ENCODE assay signal across 22 cellular contexts in genomic region chr11:65583589-65583988, GRCh38. TPM values are rescaled to one million over a fixed set of nuclear protein-coding genes. Genes with fewer than 3 reads are reported as not detected.
DNase-seq lines count a peak whose midpoint lies in the region; ATAC-seq and TF ChIP-seq lines count a peak whose summit lies in the region.
"Had no signal": no experiment of that assay in that cellular context is flagged by ENCODE, and none has a peak within 500 bp of the region (broad histone marks: within the 10 kb centered on the region; RNA-seq: fewer than 3 reads in every experiment).

No MANE protein-coding gene starts in this region.

- POLR2A ChIA-PET in RWPE1 (lab: Yijun Ruan, JAX; ENCODE audit: low non-redundant PET) = no interaction called here

- TF ChIP-seq EP300 in esophagus muscularis mucosa (IDR thresholded peaks at IDR 0.05) = no peak

- peaks cover 40% of the 10 kb centered on the region for H3K4me1 Mint-ChIP-seq in T-helper 1 cell treated with Interleukin-12 subunit alpha and Interleukin-12 subunit beta and Interleukin-4 antibody, amounts not matched to agents 30 μg/mL and 1 μg/mL, for 36 hours (ENCODE audit: low read depth)

- no peaks in the 10 kb centered on the region for H3K27me3 ChIP-seq in esophagus muscularis mucosa
- no peaks in the 10 kb centered on the region for H3K27me3 ChIP-seq in psoas muscle (ENCODE audit: insufficient read depth in 3 of 3, low read length in 2 of 3)
- H3K27me3 ChIP-seq: upper lobe of left lung had no signal

- no peaks in the 10 kb centered on the region for H3K9me3 Mint-ChIP-seq in T-helper 1 cell treated with Interleukin-12 subunit alpha and Interleukin-12 subunit beta and Interleukin-4 antibody, amounts not matched to agents 30 μg/mL and 1 μg/mL, for 36 hours
- H3K9me3 Mint-ChIP-seq: nephron progenitor cell, WTC11 had no signal

- H3K4me3 ChIP-seq in esophagus muscularis mucosa (no peak overlapping the region), psoas muscle (no peak overlapping the region)
- H3K4me3 ChIP-seq: upper lobe of left lung had no signal

- no peak overlapping the region for H3K4me3 Mint-ChIP-seq in T-helper 1 cell treated with Interleukin-12 subunit alpha and Interleukin-12 subunit beta and Interleukin-4 antibody, amounts not matched to agents 30 μg/mL and 1 μg/mL, for 36 hours
- H3K4me3 Mint-ChIP-seq: nephron progenitor cell had no signal

- no peak for TF ChIP-seq POLR2A in esophagus muscularis mucosa (IDR thresholded peaks at IDR 0.05; ENCODE audit: low read depth)

- intact Hi-C loops in esophagus muscularis mucosa (cut with DNase I) (no loop called here), psoas muscle (cut with DNase I) (no loop called here)

- peak overlapping the region; percentile 44 for H3K27ac Mint-ChIP-seq in T-helper 1 cell treated with Interleukin-12 subunit alpha and Interleukin-12 subunit beta and Interleukin-4 antibody, amounts not matched to agents 30 μg/mL and 1 μg/mL, for 36 hours
- H3K27ac Mint-ChIP-seq: nephron progenitor cell, WTC11 had no signal

- no peak for ATAC-seq in psoas muscle
- ATAC-seq in HG03097 (IDR thresholded peaks at IDR 0.05; ENCODE audit: low FRiP score, unreplicated experiment) = no peak
- no peak for ATAC-seq in HG02973 (IDR thresholded peaks at IDR 0.05; ENCODE audit: unreplicated experiment)
- ATAC-seq: left cardiac atrium, WTC11 had no signal

- DNase-seq in T-helper 1 cell (no peak), RWPE1 (ENCODE audit: low spot score) (no peak), esophagus muscularis mucosa (ENCODE audit: extremely low spot score) (no peak), psoas muscle (no peak), kidney glomerular epithelial cell (lab: John Stamatoyannopoulos, UW) (no peak)
- DNase-seq: AML-193; COR-L47; cortex of kidney; KBM-7; left cardiac atrium; mesendoderm; nephron progenitor cell; SK-N-SH; small intestine; stimulated activated CD4-positive, alpha-beta T cell treated with anti-CD3 and anti-CD28 coated beads, Interleukin-2, amount 100 ng/mL, for 48 hours; T-helper 9 cell had no signal

- peaks cover 47 to 81% (median 72%) of the 10 kb centered on the region in 4 donors for H3K36me3 ChIP-seq in esophagus muscularis mucosa
- H3K36me3 ChIP-seq in psoas muscle (ENCODE audit: insufficient read depth in 1 of 2, low read depth in 1 of 2) = peaks cover 6 to 82% of the 10 kb centered on the region in 2 donors

- CTCF ChIA-PET in RWPE1 (lab: Yijun Ruan, JAX) = interaction anchor here (2.3 kb wide), 1 partner anchor 10 kb away, joined by 9 read pairs; no protein-coding TSS in a partner anchor

- 82% methylated on average over 8 of the region's 10 CpGs for WGBS in esophagus muscularis mucosa
- 74 to 92% (median 88%) methylated on average over 4 to 10 of the region's 10 CpGs for WGBS in psoas muscle, 3 donors

- no peaks in the 10 kb centered on the region for H3K27me3 Mint-ChIP-seq in T-helper 1 cell treated with Interleukin-12 subunit alpha and Interleukin-12 subunit beta and Interleukin-4 antibody, amounts not matched to agents 30 μg/mL and 1 μg/mL, for 36 hours (ENCODE audit: low read depth)

- H3K4me1 ChIP-seq in esophagus muscularis mucosa = peaks cover 36 to 85% (median 69%) of the 10 kb centered on the region in 4 donors
- peaks cover 71% of the 10 kb centered on the region for H3K4me1 ChIP-seq in psoas muscle

- peaks cover 42% of the 10 kb centered on the region for H3K36me3 Mint-ChIP-seq in T-helper 1 cell treated with Interleukin-12 subunit alpha and Interleukin-12 subunit beta and Interleukin-4 antibody, amounts not matched to agents 30 μg/mL and 1 μg/mL, for 36 hours (ENCODE audit: low read depth)
- H3K36me3 Mint-ChIP-seq: WTC11 had no signal

- no peaks in the 10 kb centered on the region for H3K9me3 ChIP-seq in esophagus muscularis mucosa
- no peaks in the 10 kb centered on the region for H3K9me3 ChIP-seq in psoas muscle
- H3K9me3 ChIP-seq: SK-N-SH, upper lobe of left lung had no signal

- H3K27ac ChIP-seq in RWPE1 = peak overlapping the region; percentile 38
- peak overlapping the region; percentile 58 to 96 (median 79) for H3K27ac ChIP-seq in esophagus muscularis mucosa (replicated peaks in 1 of 4)
- H3K27ac ChIP-seq in psoas muscle = peak overlapping the region; percentile 58
- H3K27ac ChIP-seq: 22Rv1, upper lobe of left lung had no signal

- TF ChIP-seq CTCF in RWPE1 (conservative IDR thresholded peaks at IDR 0.05; ENCODE audit: low read depth) = no peak
- no peak for TF ChIP-seq CTCF in esophagus muscularis mucosa (IDR thresholded peaks at IDR 0.05)
- no peak for TF ChIP-seq CTCF in psoas muscle (IDR thresholded peaks at IDR 0.05)

RNA-seq across cellular contexts. Expression of gene EHBP1L1, which starts 7.7 kb away (rescaled TPM):
- total RNA-seq in esophagus muscularis mucosa (100 to 1,000 TPM; 186 to 472 (median 293) TPM), psoas muscle (100 to 1,000 TPM; 208 to 345 (median 282) TPM)
- 100 to 1,000 TPM; 114 to 177 (median 170) TPM for polyA plus RNA-seq in psoas muscle

RNA-seq across cellular contexts. Expression of gene FAM89B, which starts 11.3 kb away (rescaled TPM):
- total RNA-seq in esophagus muscularis mucosa (10 to 100 TPM; 47.9 to 90.4 (median 75.0) TPM), psoas muscle (100 to 1,000 TPM in 1 of 4 donors, 10 to 100 TPM in 3; 59.0 to 110 (median 66.9) TPM)
- 100 to 1,000 TPM in 1 of 3 donors, 10 to 100 TPM in 2; 66.9 to 112 (median 67.4) TPM for polyA plus RNA-seq in psoas muscle

RNA-seq across cellular contexts. Expression of gene KCNK7, which starts 12.0 kb away (rescaled TPM):
- 1 to 10 TPM in 3 of 4 donors, under 1 TPM in 1; 0.99 to 1.2 (median 1.2) TPM for total RNA-seq in esophagus muscularis mucosa
- total RNA-seq in psoas muscle = under 1 TPM in 3 of 4 donors, not detected in 1; 0.19 to 0.56 (median 0.27) TPM
- polyA plus RNA-seq in psoas muscle = 1 to 10 TPM in 1 of 3 donors, under 1 TPM in 2; 0.22 to 1.4 (median 0.99) TPM

RNA-seq across cellular contexts. Expression of gene ZNRD2, which starts 13.3 kb away (rescaled TPM):
- 10 to 100 TPM; 43.6 to 77.3 (median 63.3) TPM for total RNA-seq in esophagus muscularis mucosa
- total RNA-seq in psoas muscle = 10 to 100 TPM; 31.6 to 43.5 (median 38.0) TPM
- 100 to 1,000 TPM in 1 of 3 donors, 10 to 100 TPM in 2; 58.8 to 118 (median 94.2) TPM for polyA plus RNA-seq in psoas muscle

RNA-seq across cellular contexts. Expression of gene LTBP3, which starts 25.4 kb away (rescaled TPM):
- 100 to 1,000 TPM; 107 to 208 (median 137) TPM for total RNA-seq in esophagus muscularis mucosa
- total RNA-seq in psoas muscle = 10 to 100 TPM; 27.9 to 82.3 (median 51.4) TPM
- polyA plus RNA-seq in psoas muscle = 10 to 100 TPM; 12.7 to 19.2 (median 17.2) TPM
